Comparison of ENCODE assay signal across 8 cellular contexts in genomic region chr16:3099732-3100499, GRCh38. TPM values are rescaled to one million over a fixed set of nuclear protein-coding genes. Genes with fewer than 3 reads are reported as not detected.
A peak's percentile ranks its signal among the peaks of the same experiment; 100 is the strongest.
DNase-seq lines count a peak whose midpoint lies in the region; ATAC-seq and TF ChIP-seq lines count a peak whose summit lies in the region.

No MANE protein-coding gene starts in this region.

- H3K4me1 ChIP-seq in A673 (ENCODE audit: insufficient read depth, low read length, poor library complexity, severe bottlenecking) (peaks cover 14% of the 10 kb centered on the region), neutrophil (ENCODE audit: control insufficient read depth in 1 of 2, insufficient read depth in 1 of 2, low read depth in 1 of 2, low read length in 1 of 2) (peaks cover 56 to 62% of the 10 kb centered on the region in 2 experiments)

- no peaks in the 10 kb centered on the region for H3K27me3 Mint-ChIP-seq in IgD-negative memory B cell

- TF ChIP-seq CTCF in A673 (conservative IDR thresholded peaks at IDR 0.05; ENCODE audit: low read depth, low read length): no peak
- TF ChIP-seq CTCF in neutrophil (IDR thresholded peaks at IDR 0.05): peak; percentile 10

- peak; percentile 64 for ATAC-seq in GM19035 (IDR thresholded peaks at IDR 0.05; ENCODE audit: unreplicated experiment)

- CTCF ChIA-PET in A673 (lab: Charles Lee): no interaction called here

- no peaks in the 10 kb centered on the region for H3K36me3 ChIP-seq in A673 (ENCODE audit: insufficient read depth, low read length, poor library complexity, severe bottlenecking)
- H3K36me3 ChIP-seq in neutrophil: no peaks in the 10 kb centered on the region

- no peaks in the 10 kb centered on the region for H3K36me3 Mint-ChIP-seq in IgD-negative memory B cell

- BruUV-seq in A673 (replicated peaks; lab: Mats Ljungman, UMichigan): no TSS peak

- intact Hi-C loops in A673 (cut with micrococcal nuclease; ENCODE audit: unreplicated experiment): no loop called here

- H3K9me3 ChIP-seq in A673 (ENCODE audit: low read depth, low read length, poor library complexity, severe bottlenecking) (no peaks in the 10 kb centered on the region), neutrophil (no peaks in the 10 kb centered on the region)

- POLR2A ChIA-PET in A673 (lab: Charles Lee; ENCODE audit: low non-redundant PET): no interaction called here

- H3K27ac Mint-ChIP-seq in IgD-negative memory B cell: peak overlapping the region; percentile 63 to 95 (median 84)

- H3K4me3 ChIP-seq in A673 (ENCODE audit: low read depth, low read length, poor library complexity, severe bottlenecking) (peak overlapping the region; percentile 15), neutrophil (ENCODE audit: low read depth in 1 of 2, low read length in 1 of 2) (peak overlapping the region; percentile 55 to 60)

- peak; percentile 97 for DNase-seq in A673 (ENCODE audit: low spot score)
- DNase-seq in RPMI7951 (ENCODE audit: low read depth): peak; percentile 84
- peak; percentile 91 for DNase-seq in activated T-helper 9 cell treated with anti-CD3 and anti-CD28 coated beads, Interleukin-2, amount 50 U/mL, for 16 hours (ENCODE audit: low read depth)
- peak; percentile 82 for DNase-seq in fibroblast of the conjunctiva (ENCODE audit: low read depth)
- DNase-seq in stromal cell of bone marrow (ENCODE audit: low read depth): peak; percentile 58

- H3K27ac ChIP-seq in A673 (ENCODE audit: low read depth, low read length, poor library complexity, severe bottlenecking): no peak overlapping the region
- H3K27ac ChIP-seq in neutrophil: peak overlapping the region; percentile 58

- H3K4me3 Mint-ChIP-seq in IgD-negative memory B cell: peak overlapping the region; percentile 77 to 93 (median 88)

- H3K27me3 ChIP-seq in A673 (replicated peaks; ENCODE audit: insufficient read depth, low read depth, low read length, poor library complexity): no peaks in the 10 kb centered on the region
- peaks cover 3% of the 10 kb centered on the region for H3K27me3 ChIP-seq in neutrophil

- peaks cover 22 to 33% (median 30%) of the 10 kb centered on the region in 3 donors for H3K4me1 Mint-ChIP-seq in IgD-negative memory B cell

- H3K9me3 Mint-ChIP-seq in IgD-negative memory B cell: no peaks in the 10 kb centered on the region

RNA-seq across cellular contexts. Expression of gene ZSCAN10, which starts 0.8 kb away (rescaled TPM):
- total RNA-seq in A673 (2021): not detected in 2 replicates
- polyA plus RNA-seq in IgD-negative memory B cell: not detected
- not detected in 2 replicates for total RNA-seq in RPMI7951 (2014; rRNA removed; shearing (Covaris generic))

RNA-seq across cellular contexts. Expression of gene ZNF205, which starts 12.5 kb away (rescaled TPM):
- total RNA-seq in A673 (2021): 16.8 and 19.0 TPM in 2 replicates
- polyA plus RNA-seq in IgD-negative memory B cell: not detected
- total RNA-seq in RPMI7951 (2014; rRNA removed; shearing (Covaris generic)): 8.8 and 9.3 TPM in 2 replicates

RNA-seq across cellular contexts. Expression of gene IL32, which starts 34.5 kb away (rescaled TPM):
- total RNA-seq in A673 (2021): 4.5 and 7.7 TPM in 2 replicates
- 59.8 TPM for polyA plus RNA-seq in IgD-negative memory B cell
- total RNA-seq in RPMI7951 (2014; rRNA removed; shearing (Covaris generic)): 24.9 and 33.1 TPM in 2 replicates

RNA-seq across cellular contexts. Expression of gene ZNF213, which starts 34.9 kb away (rescaled TPM):
- 16.0 and 16.1 TPM in 2 replicates for total RNA-seq in A673 (2021)
- 1.9 TPM for polyA plus RNA-seq in IgD-negative memory B cell
- 1.6 and 2.0 TPM in 2 replicates for total RNA-seq in RPMI7951 (2014; rRNA removed; shearing (Covaris generic))

RNA-seq across cellular contexts. Expression of gene MMP25, which starts 53.6 kb away (rescaled TPM):
- total RNA-seq in A673 (2021): 0.80 and 1.3 TPM in 2 replicates
- polyA plus RNA-seq in IgD-negative memory B cell: 0.40 TPM
- total RNA-seq in RPMI7951 (2014; rRNA removed; shearing (Covaris generic)): under 0.01 TPM in 1 of 2 replicates, not detected in the other
